In genomic region chr6:19999319-20000191, GRCh38 we compare ENCODE assay signal across 9 cellular contexts.
A peak's percentile ranks its signal among the peaks of the same experiment; 100 is the strongest.
DNase-seq lines count a peak whose midpoint lies in the region; ATAC-seq and TF ChIP-seq lines count a peak whose summit lies in the region.
"Had no signal": no experiment of that assay in that cellular context is flagged by ENCODE, and none has a peak within 500 bp of the region (broad histone marks: within the 10 kb centered on the region; RNA-seq: fewer than 3 reads in every experiment).

No MANE protein-coding gene starts in this region.

- in situ Hi-C loops in HAP-1 (cut with MboI; ENCODE audit: low sequenced_read_pairs): no loop called here

- H3K27me3 Mint-ChIP-seq in Caco-2 (ENCODE audit: insufficient read depth, unreplicated experiment): peaks cover 20% of the 10 kb centered on the region

- no TSS peak for BruUV-seq in Caco-2 (replicated peaks; lab: Mats Ljungman, UMichigan)
- no TSS peak for BruUV-seq in PC-3 (replicated peaks; lab: Mats Ljungman, UMichigan)

- H3K4me1 ChIP-seq in Caco-2: no peaks in the 10 kb centered on the region
- peaks cover 1% of the 10 kb centered on the region; the same call in 1 of the 2 replicates for H3K4me1 ChIP-seq in PC-3 (ENCODE audit: insufficient read depth, low read length)
- no peaks in the 10 kb centered on the region for H3K4me1 ChIP-seq in HAP-1
- H3K4me1 ChIP-seq: parathyroid adenoma had no signal

- no peaks in the 10 kb centered on the region for H3K36me3 ChIP-seq in Caco-2 (ENCODE audit: control insufficient read depth, insufficient read depth, low read length)
- H3K36me3 ChIP-seq in PC-3 (ENCODE audit: low read depth, low read length): no peaks in the 10 kb centered on the region
- H3K36me3 ChIP-seq in HAP-1 (replicated peaks): no peaks in the 10 kb centered on the region

- no peaks in the 10 kb centered on the region for H3K79me2 ChIP-seq in PC-3 (ENCODE audit: low read length)
- H3K79me2 ChIP-seq: parathyroid adenoma had no signal

- H3K4me3 Mint-ChIP-seq in Caco-2 (ENCODE audit: unreplicated experiment): no peak overlapping the region

- no peak overlapping the region for H3K27ac ChIP-seq in PC-3 (ENCODE audit: low read length)
- H3K27ac ChIP-seq: parathyroid adenoma had no signal

- H3K9me3 ChIP-seq in Caco-2: no peaks in the 10 kb centered on the region
- no peaks in the 10 kb centered on the region for H3K9me3 ChIP-seq in PC-3 (ENCODE audit: low read length)
- no peaks in the 10 kb centered on the region for H3K9me3 ChIP-seq in HAP-1

- CTCF ChIA-PET in Caco-2 (lab: Charles Lee) (no interaction called here), PC-3 (lab: Charles Lee) (no interaction called here)

- H3K4me3 ChIP-seq in Caco-2 (ENCODE audit: low read depth, low read length) (no peak overlapping the region), PC-3 (ENCODE audit: low read length) (no peak overlapping the region), HAP-1 (no peak overlapping the region)

- no peaks in the 10 kb centered on the region for H4K20me1 ChIP-seq in PC-3 (ENCODE audit: low read length)

- H3K9ac ChIP-seq in PC-3 (ENCODE audit: low read length): no peak overlapping the region
- H3K9ac ChIP-seq: parathyroid adenoma had no signal

- no peak overlapping the region for H3K27ac Mint-ChIP-seq in Caco-2 (ENCODE audit: unreplicated experiment)

- no peaks in the 10 kb centered on the region for H3F3A ChIP-seq in PC-3 (ENCODE audit: low read length, unreplicated experiment)

- H3K36me3 Mint-ChIP-seq in Caco-2 (ENCODE audit: insufficient read depth, unreplicated experiment): no peaks in the 10 kb centered on the region

- H3K4me2 ChIP-seq in PC-3 (ENCODE audit: low read length): no peak overlapping the region; the same call in 1 of the 2 replicates

- ATAC-seq in GM19351 (IDR thresholded peaks at IDR 0.05; ENCODE audit: unreplicated experiment) (peak; percentile 96), HG03196 (IDR thresholded peaks at IDR 0.05; ENCODE audit: unreplicated experiment) (peak; percentile 92), PC-3 (no peak; the same call in 1 of the 2 replicates)

- H2AFZ ChIP-seq in PC-3 (ENCODE audit: low read length): peak overlapping the region; percentile 74
- H2AFZ ChIP-seq: parathyroid adenoma had no signal

- intact Hi-C loops in Caco-2 (cut with micrococcal nuclease; ENCODE audit: unreplicated experiment): no loop called here
- intact Hi-C loops in PC-3 (cut with micrococcal nuclease): no loop called here

- no peaks in the 10 kb centered on the region for H3K9me3 Mint-ChIP-seq in Caco-2 (ENCODE audit: unreplicated experiment)

- DNase-seq in Caco-2: peak; percentile 16 to 33
- DNase-seq in PC-3: peak; percentile 69
- DNase-seq in kidney tubule cell (ENCODE audit: low spot score): peak; percentile 76
- DNase-seq in NK-92 treated with Interleukin-12 subunit alpha and Interleukin-12 subunit beta, amount 100 ng/mL, for 24 hours (lab: John Stamatoyannopoulos, UW): no peak
- DNase-seq in medulla oblongata (ENCODE audit: extremely low spot score): no peak
- DNase-seq in HAP-1 (ENCODE audit: low spot score in 2 of 2): no peak

- TF ChIP-seq CTCF in Caco-2 (IDR thresholded peaks at IDR 0.05; ENCODE audit: insufficient read depth in 1 of 2, low read depth in 1 of 2, low read length in 1 of 2, severe bottlenecking in 1 of 2, unreplicated experiment in 1 of 2) (no peak), PC-3 (conservative IDR thresholded peaks at IDR 0.05; ENCODE audit: low read depth, low read length) (no peak)

- H3K27me3 ChIP-seq in Caco-2 (replicated peaks; ENCODE audit: control insufficient read depth, insufficient read depth, low read length) (no peaks in the 10 kb centered on the region), PC-3 (ENCODE audit: low read length) (peaks cover 48% of the 10 kb centered on the region), HAP-1 (ENCODE audit: low read depth) (no peaks in the 10 kb centered on the region)

- no peaks in the 10 kb centered on the region; the same call in 1 of the 2 replicates for H3K9me2 ChIP-seq in PC-3 (replicated peaks; ENCODE audit: low read length)

- POLR2A ChIA-PET in Caco-2 (lab: Charles Lee) (no interaction called here), PC-3 (lab: Charles Lee; ENCODE audit: unreplicated experiment) (no interaction called here)

- no peaks in the 10 kb centered on the region for H3K4me1 Mint-ChIP-seq in Caco-2 (ENCODE audit: low read depth, unreplicated experiment)

Comparison
In these comparisons a context has a peak if more than half of its experiments do, and no peak if none do; other contexts are left out.
1. DNase-seq: peak in Caco-2 (2 of 2), PC-3 (single experiment) and kidney tubule cell (single experiment); none in NK-92 treated with Interleukin-12 subunit alpha and Interleukin-12 subunit beta, amount 100 ng/mL, for 24 hours (single experiment), medulla oblongata (single experiment) and HAP-1 (0 of 2).